1 cellular context compared by ENCODE assay signal in genomic region chr11:65578134-65578533, GRCh38.
TF ChIP-seq lines count a peak whose summit lies in the region.

No MANE protein-coding gene starts in this region.

TF ChIP-seq in HEK293T, 16 proteins besides CTCF, POLR2A, EP300 and RAD21:
- no peak for TF ChIP-seq LEF1 (IDR thresholded peaks at IDR 0.05; ENCODE audit: borderline replicate concordance)
- no peak for TF ChIP-seq FOXM1 (IDR thresholded peaks at IDR 0.05; ENCODE audit: borderline replicate concordance)
- no peak for TF ChIP-seq HDGF (IDR thresholded peaks at IDR 0.05; ENCODE audit: borderline replicate concordance)
- TF ChIP-seq ZNF384 (IDR thresholded peaks at IDR 0.05) = no peak
- TF ChIP-seq, protein P1, sequence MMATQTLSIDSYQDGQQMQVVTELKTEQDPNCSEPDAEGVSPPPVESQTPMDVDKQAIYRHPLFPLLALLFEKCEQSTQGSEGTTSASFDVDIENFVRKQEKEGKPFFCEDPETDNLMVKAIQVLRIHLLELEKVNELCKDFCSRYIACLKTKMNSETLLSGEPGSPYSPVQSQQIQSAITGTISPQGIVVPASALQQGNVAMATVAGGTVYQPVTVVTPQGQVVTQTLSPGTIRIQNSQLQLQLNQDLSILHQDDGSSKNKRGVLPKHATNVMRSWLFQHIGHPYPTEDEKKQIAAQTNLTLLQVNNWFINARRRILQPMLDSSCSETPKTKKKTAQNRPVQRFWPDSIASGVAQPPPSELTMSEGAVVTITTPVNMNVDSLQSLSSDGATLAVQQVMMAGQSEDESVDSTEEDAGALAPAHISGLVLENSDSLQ (IDR thresholded peaks at IDR 0.05) = no peak
- no peak for TF ChIP-seq FOXA1 (IDR thresholded peaks at IDR 0.05)
- no peak for TF ChIP-seq L3MBTL2 (conservative IDR thresholded peaks at IDR 0.05)
- TF ChIP-seq TARDBP (IDR thresholded peaks at IDR 0.05) = no peak
- no peak for TF ChIP-seq ARNT (IDR thresholded peaks at IDR 0.05)
